In genomic region chr14:88825503-88825902, GRCh38 we compare ENCODE assay signal across 8 cellular contexts.
DNase-seq lines count a peak whose midpoint lies in the region; ATAC-seq and TF ChIP-seq lines count a peak whose summit lies in the region.

No MANE protein-coding gene starts in this region.

- TF ChIP-seq CTCF in MM.1S (IDR thresholded peaks at IDR 0.05; ENCODE audit: low read length) (no peak), nephron (IDR thresholded peaks at IDR 0.05; ENCODE audit: unreplicated experiment in 3 of 3) (no peak)

- peaks cover 28% of the 10 kb centered on the region for H3K4me1 Mint-ChIP-seq in nephron

- H3K27me3 Mint-ChIP-seq in nephron (ENCODE audit: low read depth), result no peaks in the 10 kb centered on the region

- H3K27ac Mint-ChIP-seq in nephron, result peak overlapping the region; percentile 98 to 100 (median 98)

- H3K4me1 ChIP-seq in BLaER1 treated with 17β-estradiol and CSF1 and Interleukin-3, amounts not matched to agents 10 nM and 100 nM, result peaks cover 9 to 32% (median 19%) of the 10 kb centered on the region in 10 experiments; a peak in 19 of 20 replicates
- H3K4me1 ChIP-seq in MM.1S (ENCODE audit: low read length), result no peaks in the 10 kb centered on the region

- no peak overlapping the region for H2AFZ ChIP-seq in MM.1S (ENCODE audit: low read length)

- H3K79me2 ChIP-seq in MM.1S (ENCODE audit: low read length), result no peaks in the 10 kb centered on the region

- no peaks in the 10 kb centered on the region for H3K9me3 Mint-ChIP-seq in nephron

- no peak for ATAC-seq in HG03025 (IDR thresholded peaks at IDR 0.05; ENCODE audit: low FRiP score, unreplicated experiment)

- H3K27ac ChIP-seq in BLaER1 treated with 17β-estradiol and CSF1 and Interleukin-3, amounts not matched to agents 10 nM and 100 nM, result no peak overlapping the region
- H3K27ac ChIP-seq in MM.1S (ENCODE audit: low read length), result no peak overlapping the region
- peak overlapping the region; percentile 89 for H3K27ac ChIP-seq in caudate nucleus (ENCODE audit: low read depth, low read length)

- peak overlapping the region; percentile 85 to 96 (median 92) for H3K4me2 ChIP-seq in BLaER1 treated with 17β-estradiol and CSF1 and Interleukin-3, amounts not matched to agents 10 nM and 100 nM
- H3K4me2 ChIP-seq in MM.1S (ENCODE audit: low read depth, low read length), result peak overlapping the region; percentile 80; the same call in 1 of the 2 replicates

- no peaks in the 10 kb centered on the region for H3K9me3 ChIP-seq in BLaER1 treated with 17β-estradiol and CSF1 and Interleukin-3, amounts not matched to agents 10 nM and 100 nM (replicated peaks in 1 of 11)
- H3K9me3 ChIP-seq in MM.1S (replicated peaks; ENCODE audit: insufficient read depth, low read length), result no peaks in the 10 kb centered on the region

- H3K27me3 ChIP-seq in BLaER1 treated with 17β-estradiol and CSF1 and Interleukin-3, amounts not matched to agents 10 nM and 100 nM, result no peaks in the 10 kb centered on the region
- H3K27me3 ChIP-seq in MM.1S (replicated peaks; ENCODE audit: insufficient read depth, low read length), result no peaks in the 10 kb centered on the region

- peak overlapping the region in 1 of 11 experiments; percentile 85; a peak in 3 of 22 replicates for H3K9ac ChIP-seq in BLaER1 treated with 17β-estradiol and CSF1 and Interleukin-3, amounts not matched to agents 10 nM and 100 nM
- no peak overlapping the region for H3K9ac ChIP-seq in MM.1S (ENCODE audit: low read length)

- no peaks in the 10 kb centered on the region for H4K20me1 ChIP-seq in BLaER1 treated with 17β-estradiol and CSF1 and Interleukin-3, amounts not matched to agents 10 nM and 100 nM
- H4K20me1 ChIP-seq in MM.1S (ENCODE audit: insufficient read depth, low read length), result no peaks in the 10 kb centered on the region

- H3K4me3 ChIP-seq in BLaER1 treated with 17β-estradiol and CSF1 and Interleukin-3, amounts not matched to agents 10 nM and 100 nM, result peak overlapping the region in 5 of 10 experiments; percentile 61 to 78 (median 73); a peak in 6 of 20 replicates
- H3K4me3 ChIP-seq in MM.1S (ENCODE audit: low read length), result no peak overlapping the region; the same call in 1 of the 2 replicates

- peak overlapping the region; percentile 86 to 94 (median 94) for H3K4me3 Mint-ChIP-seq in nephron

- H3K36me3 Mint-ChIP-seq in nephron (ENCODE audit: low read depth), result peaks cover 6% of the 10 kb centered on the region

- H3F3A ChIP-seq in MM.1S (ENCODE audit: insufficient read depth, low read length), result no peaks in the 10 kb centered on the region

- no peaks in the 10 kb centered on the region for H3K36me3 ChIP-seq in BLaER1 treated with 17β-estradiol and CSF1 and Interleukin-3, amounts not matched to agents 10 nM and 100 nM
- H3K36me3 ChIP-seq in MM.1S (replicated peaks; ENCODE audit: insufficient read depth, low read length), result no peaks in the 10 kb centered on the region

- DNase-seq in MM.1S, result no peak
- peak in 21 of 61 donors; percentile 5 to 81 (median 17) for DNase-seq in caudate nucleus (lab: John Stamatoyannopoulos, UW)
- DNase-seq in stimulated activated naive CD4-positive, alpha-beta T cell (lab: John Stamatoyannopoulos, UW), result no peak
- no peak for DNase-seq in T-helper 9 cell
- no peak for DNase-seq in COLO668 (lab: John Stamatoyannopoulos, UW; ENCODE audit: unreplicated experiment)

- no peaks in the 10 kb centered on the region for H3K9me2 ChIP-seq in MM.1S (replicated peaks; ENCODE audit: insufficient read depth, low read length)
